ENCODE assay signal across 8 cellular contexts in genomic region chr9:297104-297794, GRCh38.
DNase-seq lines count a peak whose midpoint lies in the region; ATAC-seq, FAIRE-seq and TF ChIP-seq lines count a peak whose summit lies in the region.

No MANE protein-coding gene starts in this region.

- no peak overlapping the region for H3K27ac ChIP-seq in A549
- H3K27ac ChIP-seq in OCI-LY7 (ENCODE audit: low read depth, low read length, poor library complexity, severe bottlenecking): no peak overlapping the region

- ATAC-seq in A549 (peak; percentile 83 to 84; a peak in 5 of 6 replicates), GM18870 (IDR thresholded peaks at IDR 0.05; ENCODE audit: unreplicated experiment) (peak; percentile 93), HG02943 (IDR thresholded peaks at IDR 0.05; ENCODE audit: low read depth, unreplicated experiment) (peak; percentile 97)

- DNase-seq in A549 (ENCODE audit: low read depth in 1 of 2, low spot score in 1 of 2) (peak; percentile 16 to 38), OCI-LY7 (ENCODE audit: low spot score) (peak; percentile 45), globus pallidus (ENCODE audit: low spot score) (peak; percentile 56), ureter (ENCODE audit: low spot score) (peak; percentile 61), frontal cortex (ENCODE audit: low spot score in 2 of 2) (no peak), OCI-M2 (lab: John Stamatoyannopoulos, UW; ENCODE audit: unreplicated experiment) (no peak)

- H3K4me2 ChIP-seq in A549 (peak overlapping the region; percentile 20; the same call in 2 of the 3 replicates), OCI-LY7 (ENCODE audit: low read length) (0 out of 2 replicates have a peak overlapping the region, but pooled peaks have one; percentile 4)

- 5% methylated on average over 6 of the region's 6 CpGs for WGBS in A549 (ENCODE audit: missing lambda C conversion rate)

- intact Hi-C loops in OCI-LY7 (cut with micrococcal nuclease; ENCODE audit: unreplicated experiment): no loop called here

- H4K20me1 ChIP-seq in OCI-LY7 (ENCODE audit: insufficient read depth, low read length): no peaks in the 10 kb centered on the region

- no TSS peak for BruUV-seq in OCI-LY7 (replicated peaks; lab: Mats Ljungman, UMichigan)

- no peaks in the 10 kb centered on the region for H3K9me2 ChIP-seq in OCI-LY7 (ENCODE audit: insufficient read depth, low read length)

- H3K36me3 ChIP-seq in OCI-LY7 (ENCODE audit: insufficient read depth, low read length): peaks cover 86% of the 10 kb centered on the region

- H3K4me3 ChIP-seq in A549: no peak overlapping the region
- H3K4me3 ChIP-seq in OCI-LY7 (ENCODE audit: low read depth, low read length, poor library complexity, severe bottlenecking): no peak overlapping the region

- H3K9me3 ChIP-seq in A549 (no peaks in the 10 kb centered on the region), OCI-LY7 (ENCODE audit: low read length) (no peaks in the 10 kb centered on the region)

- TF ChIP-seq CTCF in A549 (IDR thresholded peaks at IDR 0.05) (no peak), OCI-LY7 (conservative IDR thresholded peaks at IDR 0.05; ENCODE audit: low read length) (no peak)

- no peak for TF ChIP-seq RAD21 in A549 (conservative IDR thresholded peaks at IDR 0.05 in 1 of 2, IDR thresholded peaks at IDR 0.05 in 1 of 2)

- H3K4me1 ChIP-seq in A549: peaks cover 11% of the 10 kb centered on the region
- peaks cover 14% of the 10 kb centered on the region for H3K4me1 ChIP-seq in OCI-LY7 (ENCODE audit: insufficient read depth, low read length, poor library complexity, severe bottlenecking)

- no peak for TF ChIP-seq POLR2A in A549 (IDR thresholded peaks at IDR 0.05; ENCODE audit: low read length)

- FAIRE-seq in A549 (lab: Jason Lieb, UNC) (peak; percentile 49), frontal cortex (lab: Jason Lieb, UNC) (no peak)

- no peak for TF ChIP-seq EP300 in A549 (IDR thresholded peaks at IDR 0.05)

- POLR2A ChIA-PET in A549 (lab: Yijun Ruan, JAX): no interaction called here
- POLR2A ChIA-PET in OCI-LY7 (lab: Charles Lee): interaction anchor here (0.8 to 1.2 kb wide), 3 partner anchors 9 to 24 kb away, joined by 4 to 8 read pairs (median 5); no protein-coding TSS in a partner anchor

- no peak overlapping the region for H2AFZ ChIP-seq in OCI-LY7 (ENCODE audit: low read length)

- CTCF ChIA-PET in A549 (lab: Yijun Ruan, JAX): no interaction called here
- CTCF ChIA-PET in OCI-LY7 (lab: Charles Lee; ENCODE audit: unreplicated experiment): no interaction called here

- H3K79me2 ChIP-seq in OCI-LY7 (ENCODE audit: insufficient read depth, low read depth, low read length): no peaks in the 10 kb centered on the region

TF ChIP-seq in A549, 52 proteins besides CTCF, POLR2A, EP300 and RAD21:
- TF ChIP-seq FOSB (CRISPR knock-in tag; IDR thresholded peaks at IDR 0.05) (no peak), HEYL (CRISPR knock-in tag; IDR thresholded peaks at IDR 0.05) (no peak), FOSL2 (IDR thresholded peaks at IDR 0.05) (no peak), FOSL2 (CRISPR knock-in tag; IDR thresholded peaks at IDR 0.05) (0 out of 2 replicates have a peak, but pooled peaks have one; percentile 25), JUNB (IDR thresholded peaks at IDR 0.05) (0 out of 2 replicates have a peak, but pooled peaks have one; percentile 24)
- TF ChIP-seq, protein P1, sequence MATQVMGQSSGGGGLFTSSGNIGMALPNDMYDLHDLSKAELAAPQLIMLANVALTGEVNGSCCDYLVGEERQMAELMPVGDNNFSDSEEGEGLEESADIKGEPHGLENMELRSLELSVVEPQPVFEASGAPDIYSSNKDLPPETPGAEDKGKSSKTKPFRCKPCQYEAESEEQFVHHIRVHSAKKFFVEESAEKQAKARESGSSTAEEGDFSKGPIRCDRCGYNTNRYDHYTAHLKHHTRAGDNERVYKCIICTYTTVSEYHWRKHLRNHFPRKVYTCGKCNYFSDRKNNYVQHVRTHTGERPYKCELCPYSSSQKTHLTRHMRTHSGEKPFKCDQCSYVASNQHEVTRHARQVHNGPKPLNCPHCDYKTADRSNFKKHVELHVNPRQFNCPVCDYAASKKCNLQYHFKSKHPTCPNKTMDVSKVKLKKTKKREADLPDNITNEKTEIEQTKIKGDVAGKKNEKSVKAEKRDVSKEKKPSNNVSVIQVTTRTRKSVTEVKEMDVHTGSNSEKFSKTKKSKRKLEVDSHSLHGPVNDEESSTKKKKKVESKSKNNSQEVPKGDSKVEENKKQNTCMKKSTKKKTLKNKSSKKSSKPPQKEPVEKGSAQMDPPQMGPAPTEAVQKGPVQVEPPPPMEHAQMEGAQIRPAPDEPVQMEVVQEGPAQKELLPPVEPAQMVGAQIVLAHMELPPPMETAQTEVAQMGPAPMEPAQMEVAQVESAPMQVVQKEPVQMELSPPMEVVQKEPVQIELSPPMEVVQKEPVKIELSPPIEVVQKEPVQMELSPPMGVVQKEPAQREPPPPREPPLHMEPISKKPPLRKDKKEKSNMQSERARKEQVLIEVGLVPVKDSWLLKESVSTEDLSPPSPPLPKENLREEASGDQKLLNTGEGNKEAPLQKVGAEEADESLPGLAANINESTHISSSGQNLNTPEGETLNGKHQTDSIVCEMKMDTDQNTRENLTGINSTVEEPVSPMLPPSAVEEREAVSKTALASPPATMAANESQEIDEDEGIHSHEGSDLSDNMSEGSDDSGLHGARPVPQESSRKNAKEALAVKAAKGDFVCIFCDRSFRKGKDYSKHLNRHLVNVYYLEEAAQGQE (IDR thresholded peaks at IDR 0.05): no peak

Comparison
In these comparisons a context has a peak if more than half of its experiments do, and no peak if none do; other contexts are left out.
1. DNase-seq: peak in A549 (2 of 2), OCI-LY7 (single experiment), globus pallidus (single experiment) and ureter (single experiment); none in frontal cortex (0 of 2) and OCI-M2 (single experiment).
2. Peak in every context shown above with its lines, with median percentiles within 50 percentile points of each other: ATAC-seq.